Comparison of ENCODE assay signal across 21 cellular contexts in genomic region chr6:11718461-11718860, GRCh38.
"Had no signal": no experiment of that assay in that cellular context is flagged by ENCODE, and none has a peak within 500 bp of the region (broad histone marks: within the 10 kb centered on the region; RNA-seq: fewer than 3 reads in every experiment).

No MANE protein-coding gene starts in this region.

- H3K4me3 Mint-ChIP-seq: activated T-cell treated with anti-CD3 and anti-CD28 coated beads, Interleukin-2, amount 50 U/mL, for 24 hours; natural killer cell treated with Interleukin-12 subunit alpha and Interleukin-12 subunit beta and Interleukin-15 and Interleukin-18, amount 100 ng/mL, for 72 hours had no signal

- H3K4me1 ChIP-seq: body of pancreas, parathyroid adenoma, stomach, suprapubic skin, tibial nerve had no signal

- H3K4me3 ChIP-seq: body of pancreas, cardiac muscle cell, gastrocnemius medialis, stomach, suprapubic skin, tibial nerve had no signal

- ATAC-seq: activated CD4-positive, CD25-positive, alpha-beta regulatory T cell treated with anti-CD3 and anti-CD28 coated beads, Interleukin-2, amount 50 U/mL, for 24 hours; activated T-helper 17 cell treated with anti-CD3 and anti-CD28 coated beads, Interleukin-2, amount 50 U/mL, for 72 hours; body of pancreas; gastrocnemius medialis; left ventricle myocardium superior; right cardiac atrium had no signal

- H3K27me3 Mint-ChIP-seq: activated T-cell treated with anti-CD3 and anti-CD28 coated beads, Interleukin-2, amount 50 U/mL, for 24 hours; activated T-helper 17 cell treated with anti-CD3 and anti-CD28 coated beads, Interleukin-2, amount 50 U/mL, for 72 hours had no signal

- H3K27ac ChIP-seq: body of pancreas, cardiac muscle cell, gastrocnemius medialis, neutrophil, parathyroid adenoma, stomach, suprapubic skin, tibial nerve had no signal

- H3K36me3 Mint-ChIP-seq: natural killer cell treated with Interleukin-12 subunit alpha and Interleukin-12 subunit beta and Interleukin-15 and Interleukin-18, amount 100 ng/mL, for 72 hours had no signal

- H3K27me3 ChIP-seq: body of pancreas, cardiac muscle cell, gastrocnemius medialis, neutrophil, stomach, suprapubic skin, tibial nerve had no signal

- H3K27ac Mint-ChIP-seq: natural killer cell treated with Interleukin-12 subunit alpha and Interleukin-12 subunit beta and Interleukin-15 and Interleukin-18, amount 100 ng/mL, for 72 hours had no signal

- DNase-seq: activated CD8-positive, alpha-beta memory T cell treated with anti-CD3 and anti-CD28 coated beads, Interleukin-2, amount 50 U/mL, for 4 hours; activated T-cell treated with anti-CD3 and anti-CD28 coated beads, Interleukin-2, amount 50 U/mL, for 24 hours; anterior cingulate cortex; body of pancreas; cortex of kidney; gastrocnemius medialis; hypothalamus; left ventricle myocardium superior; mammary epithelial cell; midbrain; right cardiac atrium; stimulated activated CD4-positive, alpha-beta T cell treated with anti-CD3 and anti-CD28 coated beads, Interleukin-12 subunit alpha, Interleukin-12 subunit beta, amount 100 ng/mL, for 4 hours; stomach had no signal

- H3K9me3 Mint-ChIP-seq: activated T-cell treated with anti-CD3 and anti-CD28 coated beads, Interleukin-2, amount 50 U/mL, for 24 hours; activated T-helper 17 cell treated with anti-CD3 and anti-CD28 coated beads, Interleukin-2, amount 50 U/mL, for 72 hours; natural killer cell treated with Interleukin-12 subunit alpha and Interleukin-12 subunit beta and Interleukin-15 and Interleukin-18, amount 100 ng/mL, for 72 hours had no signal

- H3K36me3 ChIP-seq: cardiac muscle cell, gastrocnemius medialis, neutrophil, stomach, suprapubic skin, tibial nerve had no signal

- H3K9me3 ChIP-seq: body of pancreas, gastrocnemius medialis, neutrophil, stomach, suprapubic skin, tibial nerve had no signal
